8 cellular contexts compared by ENCODE assay signal in the genomic region with DNA sequence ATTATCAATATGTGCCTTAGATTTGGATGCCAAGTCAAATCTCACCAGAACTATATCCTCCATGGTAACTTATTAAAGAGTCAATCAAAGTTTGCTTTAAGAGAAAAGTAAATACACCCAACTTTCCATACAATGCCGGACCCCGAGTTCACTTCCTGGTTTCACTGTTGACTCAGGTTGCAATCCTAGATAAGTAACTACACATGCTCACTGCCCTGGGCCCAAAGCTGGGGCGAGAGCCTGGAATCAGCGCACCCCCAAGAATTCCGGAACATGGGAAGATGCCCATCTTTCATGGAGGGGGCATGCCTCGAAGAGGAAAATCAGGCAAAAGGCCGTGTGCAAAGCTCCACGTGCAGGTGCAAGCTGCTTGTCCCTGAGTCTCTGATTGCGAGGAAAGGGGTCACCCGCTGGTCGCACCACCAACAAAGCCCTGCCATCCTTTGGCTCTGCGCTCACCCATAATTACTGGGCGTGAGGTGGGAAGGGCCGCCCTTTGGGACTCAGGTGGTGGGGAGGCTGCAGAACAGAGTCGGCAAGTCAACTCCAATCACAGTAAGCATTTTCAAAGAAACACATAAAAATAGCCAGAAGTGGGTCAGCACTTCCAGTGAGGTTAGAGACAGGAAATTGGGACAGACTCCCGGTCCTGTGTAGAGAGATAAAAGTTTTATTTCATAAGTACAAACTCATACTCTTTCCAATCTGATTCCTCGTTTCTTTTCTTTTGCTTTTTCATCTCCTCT.
DNase-seq lines count a peak whose midpoint lies in the region; ATAC-seq and TF ChIP-seq lines count a peak whose summit lies in the region.

No MANE protein-coding gene starts in this region.

- peak overlapping the region; percentile 7 for H3K4me3 Mint-ChIP-seq in activated CD4-positive, alpha-beta T cell treated with anti-CD3 and anti-CD28 coated beads, Interleukin-2, amount 10 ng/mL, durations not matched to agents 24 days and 14 days

- no peak overlapping the region for H3K4me3 ChIP-seq in tibial artery

- peak; percentile 66 for DNase-seq in activated CD4-positive, alpha-beta T cell treated with anti-CD3 and anti-CD28 coated beads, Interleukin-2, amount 10 ng/mL, durations not matched to agents 24 days and 14 days
- DNase-seq in activated CD4-positive, alpha-beta T cell treated with anti-CD3 and anti-CD28 coated beads for 4 hours, result no peak
- DNase-seq in activated CD8-positive, alpha-beta memory T cell treated with anti-CD3 and anti-CD28 coated beads, Interleukin-2, amount 50 U/mL, for 48 hours, result peak; percentile 57
- DNase-seq in left lobe of liver (ENCODE audit: low spot score), result peak; percentile 85
- DNase-seq in tibial artery, result peak in 1 of 2 donors; percentile 64
- DNase-seq in activated CD4-positive, CD25-positive, alpha-beta regulatory T cell (lab: John Stamatoyannopoulos, UW), result no peak
- DNase-seq in NK-92 (lab: John Stamatoyannopoulos, UW; ENCODE audit: unreplicated experiment), result no peak

- H3K4me1 ChIP-seq in tibial artery, result peaks cover 0 to 66% (median 54%) of the 10 kb centered on the region in 4 donors

- H3K36me3 Mint-ChIP-seq in activated CD4-positive, alpha-beta T cell treated with anti-CD3 and anti-CD28 coated beads, Interleukin-2, amount 10 ng/mL, durations not matched to agents 24 days and 14 days (ENCODE audit: low read depth), result peaks cover 7% of the 10 kb centered on the region

- H3K9me3 Mint-ChIP-seq in activated CD4-positive, alpha-beta T cell treated with anti-CD3 and anti-CD28 coated beads, Interleukin-2, amount 10 ng/mL, durations not matched to agents 24 days and 14 days, result no peaks in the 10 kb centered on the region

- TF ChIP-seq CTCF in tibial artery (IDR thresholded peaks at IDR 0.05), result no peak

- H3K4me1 Mint-ChIP-seq in activated CD4-positive, alpha-beta T cell treated with anti-CD3 and anti-CD28 coated beads, Interleukin-2, amount 10 ng/mL, durations not matched to agents 24 days and 14 days, result peaks cover 84% of the 10 kb centered on the region

- no peaks in the 10 kb centered on the region for H3K36me3 ChIP-seq in tibial artery

- H3K27me3 Mint-ChIP-seq in activated CD4-positive, alpha-beta T cell treated with anti-CD3 and anti-CD28 coated beads, Interleukin-2, amount 10 ng/mL, durations not matched to agents 24 days and 14 days, result no peaks in the 10 kb centered on the region

- no peaks in the 10 kb centered on the region for H3K27me3 ChIP-seq in tibial artery

- peak overlapping the region; percentile 97 for H3K27ac Mint-ChIP-seq in activated CD4-positive, alpha-beta T cell treated with anti-CD3 and anti-CD28 coated beads, Interleukin-2, amount 10 ng/mL, durations not matched to agents 24 days and 14 days

- ATAC-seq in left lobe of liver (peak; percentile 37), GM21717 (IDR thresholded peaks at IDR 0.05; ENCODE audit: unreplicated experiment) (no peak)

- H3K27ac ChIP-seq in tibial artery, result peak overlapping the region; percentile 63 to 77

- intact Hi-C loops in activated CD4-positive, alpha-beta T cell treated with anti-CD3 and anti-CD28 coated beads, Interleukin-2, amount 10 ng/mL, durations not matched to agents 24 days and 14 days (cut with micrococcal nuclease), result no loop called here
- intact Hi-C loops in tibial artery (cut with DNase I; ENCODE audit: low total_unique reads), result no loop called here

- H3K9me3 ChIP-seq in tibial artery, result no peaks in the 10 kb centered on the region

Comparison
In these comparisons a context has a peak if more than half of its experiments do, and no peak if none do; other contexts are left out.
1. DNase-seq: peak in activated CD4-positive, alpha-beta T cell treated with anti-CD3 and anti-CD28 coated beads, Interleukin-2, amount 10 ng/mL, durations not matched to agents 24 days and 14 days (single experiment), activated CD8-positive, alpha-beta memory T cell treated with anti-CD3 and anti-CD28 coated beads, Interleukin-2, amount 50 U/mL, for 48 hours (single experiment) and left lobe of liver (single experiment); none in activated CD4-positive, alpha-beta T cell treated with anti-CD3 and anti-CD28 coated beads for 4 hours (0 of 2), activated CD4-positive, CD25-positive, alpha-beta regulatory T cell (0 of 4) and NK-92 (single experiment).